13 cellular contexts compared by ENCODE assay signal in the genomic region with DNA sequence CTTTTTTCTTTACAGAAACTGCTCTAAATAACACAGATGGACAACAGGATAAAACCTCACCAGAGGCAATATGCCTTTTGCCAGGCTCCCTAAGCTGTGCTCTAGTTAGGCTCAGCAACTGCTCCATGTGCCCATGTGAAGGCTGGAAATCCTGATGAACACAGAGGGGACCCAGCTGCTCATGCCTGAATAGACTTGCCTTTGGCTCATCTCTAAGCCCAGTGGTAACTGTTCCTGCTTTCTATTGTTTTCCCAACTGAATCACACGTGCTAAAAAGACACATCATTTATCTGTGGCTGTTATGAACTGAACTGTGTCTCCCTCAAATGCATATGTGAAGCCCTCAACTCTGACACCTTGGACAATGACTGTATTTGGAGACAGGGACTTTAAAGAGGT.
A peak's percentile ranks its signal among the peaks of the same experiment; 100 is the strongest.
DNase-seq lines count a peak whose midpoint lies in the region; ATAC-seq and TF ChIP-seq lines count a peak whose summit lies in the region.
"Had no signal": no experiment of that assay in that cellular context is flagged by ENCODE, and none has a peak within 500 bp of the region (broad histone marks: within the 10 kb centered on the region; RNA-seq: fewer than 3 reads in every experiment).

No MANE protein-coding gene starts in this region.

- H3K9me3 Mint-ChIP-seq in endodermal cell (no peaks in the 10 kb centered on the region), naive B cell (no peaks in the 10 kb centered on the region)
- H3K9me3 Mint-ChIP-seq: activated CD4-positive, alpha-beta memory T cell treated with anti-CD3 and anti-CD28 coated beads, Interleukin-2, amount 10 ng/mL, durations not matched to agents 7 days and 5 days; CD4-positive, alpha-beta T cell had no signal

- H3K27ac ChIP-seq in endodermal cell (ENCODE audit: low read depth, low read length): no peak overlapping the region

- H3K4me1 ChIP-seq in endodermal cell (ENCODE audit: control insufficient read depth, insufficient read depth, low read length): peaks cover 11% of the 10 kb centered on the region

- H3K4me3 Mint-ChIP-seq in endodermal cell (no peak overlapping the region), naive B cell (no peak overlapping the region)
- H3K4me3 Mint-ChIP-seq: activated CD4-positive, alpha-beta memory T cell treated with anti-CD3 and anti-CD28 coated beads, Interleukin-2, amount 10 ng/mL, durations not matched to agents 7 days and 5 days; CD4-positive, alpha-beta T cell had no signal

- H3K4me1 Mint-ChIP-seq in endodermal cell (peaks cover 22% of the 10 kb centered on the region), naive B cell (peaks cover 27 to 38% (median 32%) of the 10 kb centered on the region in 3 donors)
- H3K4me1 Mint-ChIP-seq: activated CD4-positive, alpha-beta memory T cell treated with anti-CD3 and anti-CD28 coated beads, Interleukin-2, amount 10 ng/mL, durations not matched to agents 7 days and 5 days had no signal

- H3K36me3 Mint-ChIP-seq in endodermal cell (ENCODE audit: low read depth) (peaks cover 25% of the 10 kb centered on the region), naive B cell (peaks cover 0 to 9% of the 10 kb centered on the region in 2 donors)

- TF ChIP-seq POLR2A in GM18505 (IDR thresholded peaks at IDR 0.05; ENCODE audit: borderline replicate concordance, extremely low read depth, insufficient read depth, insufficient read length): no peak

- no peak overlapping the region for H3K4me3 ChIP-seq in endodermal cell (ENCODE audit: low read length)

- no peak for TF ChIP-seq CTCF in endodermal cell (conservative IDR thresholded peaks at IDR 0.05)

- H3K9me3 ChIP-seq in endodermal cell (ENCODE audit: control insufficient read depth, low read length): no peaks in the 10 kb centered on the region

- H3K27me3 ChIP-seq in endodermal cell (ENCODE audit: control insufficient read depth, insufficient read depth, low read length, poor library complexity, severe bottlenecking): no peaks in the 10 kb centered on the region

- WGBS in endodermal cell (ENCODE audit: insufficient coverage in 1 of 2, insufficient read length in 1 of 2), 2 experiments: 84 to 88% methylated on average over 1 of the region's 1 CpG

- H3K36me3 ChIP-seq in endodermal cell (ENCODE audit: control insufficient read depth, insufficient read depth, low read length): peaks cover 27% of the 10 kb centered on the region

- H3K27ac Mint-ChIP-seq in endodermal cell (peak overlapping the region; percentile 9), naive B cell (peak overlapping the region in 4 of 6 donors; percentile 29 to 67 (median 52))
- H3K27ac Mint-ChIP-seq: activated CD4-positive, alpha-beta memory T cell treated with anti-CD3 and anti-CD28 coated beads, Interleukin-2, amount 10 ng/mL, durations not matched to agents 7 days and 5 days had no signal

- H3K27me3 Mint-ChIP-seq in endodermal cell (ENCODE audit: insufficient read depth) (no peaks in the 10 kb centered on the region), naive B cell (no peaks in the 10 kb centered on the region)
- H3K27me3 Mint-ChIP-seq: activated CD4-positive, alpha-beta memory T cell treated with anti-CD3 and anti-CD28 coated beads, Interleukin-2, amount 10 ng/mL, durations not matched to agents 7 days and 5 days; CD4-positive, alpha-beta T cell had no signal

- ATAC-seq in naive B cell (ENCODE audit: low read depth in 2 of 2) (no peak), GM18505 (IDR thresholded peaks at IDR 0.05; ENCODE audit: unreplicated experiment) (no peak), GM21447 (IDR thresholded peaks at IDR 0.05; ENCODE audit: unreplicated experiment) (no peak)
- ATAC-seq: HCT116 had no signal

- H3K9ac ChIP-seq in endodermal cell (ENCODE audit: extremely low read depth, low read length, poor library complexity, severe bottlenecking): no peak overlapping the region

- DNase-seq in Ammon's horn (ENCODE audit: low spot score) (peak; percentile 77), MV-4-11 (lab: John Stamatoyannopoulos, UW) (peak; percentile 65), endodermal cell (no peak), naive B cell (no peak), HT-29 (ENCODE audit: low spot score) (no peak)
- no peak for DNase-seq in stimulated activated CD4-positive, alpha-beta T cell treated with anti-CD3 and anti-CD28 coated beads, Interleukin-4, amount 100 ng/mL, for 4 hours
- DNase-seq: activated CD4-positive, alpha-beta memory T cell treated with anti-CD3 and anti-CD28 coated beads, Interleukin-2, amount 10 ng/mL, durations not matched to agents 7 days and 5 days; CD4-positive, alpha-beta T cell; NCI-H526; occipital lobe had no signal

Comparison
In these comparisons a context has a peak if more than half of its experiments do, and no peak if none do; other contexts are left out.
1. DNase-seq: peak in Ammon's horn (single experiment) and MV-4-11 (single experiment); none in endodermal cell (single experiment), naive B cell (single experiment), stimulated activated CD4-positive, alpha-beta T cell treated with anti-CD3 and anti-CD28 coated beads, Interleukin-4, amount 100 ng/mL, for 4 hours (0 of 2) and HT-29 (single experiment).